In the genomic region with DNA sequence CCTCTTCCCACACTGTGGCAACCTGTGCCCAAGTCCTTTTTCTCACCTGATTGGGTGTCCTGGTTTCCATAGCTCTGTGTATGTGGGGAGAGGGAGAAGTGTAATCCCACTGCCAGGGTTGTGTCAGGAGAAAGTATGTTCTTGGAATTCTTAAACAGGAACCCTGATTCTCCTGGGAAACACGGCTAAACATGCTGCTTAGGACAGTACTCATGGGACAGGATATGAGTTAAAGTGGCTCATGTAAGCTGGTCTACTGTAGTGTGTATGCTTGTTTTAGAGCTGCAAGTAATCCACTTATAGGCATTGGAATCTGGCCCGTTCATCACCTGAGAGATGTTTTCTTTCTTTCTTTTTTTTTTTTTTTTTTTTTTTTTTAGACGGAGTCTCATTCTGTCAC, we compare ENCODE assay signal across 33 cellular contexts. TPM values are rescaled to one million over a fixed set of nuclear protein-coding genes. Genes with fewer than 3 reads are reported as not detected.
"Had no signal": no experiment of that assay in that cellular context is flagged by ENCODE, and none has a peak within 500 bp of the region (broad histone marks: within the 10 kb centered on the region; RNA-seq: fewer than 3 reads in every experiment).

No MANE protein-coding gene starts in this region.

- H3K4me1 Mint-ChIP-seq: activated T-helper 17 cell treated with anti-CD3 and anti-CD28 coated beads, Interleukin-2, amount 50 U/mL, for 72 hours had no signal

- H3K9me3 Mint-ChIP-seq: activated CD8-positive, alpha-beta T cell treated with anti-CD3 and anti-CD28 coated beads for 36 hours; activated T-cell treated with anti-CD3 and anti-CD28 coated beads, Interleukin-2, amount 50 U/mL, for 4 hours; activated T-helper 17 cell treated with anti-CD3 and anti-CD28 coated beads, Interleukin-2, amount 50 U/mL, for 72 hours had no signal

- FAIRE-seq: astrocyte, colon, endometrium, endothelial cell of umbilical vein, TTC549 had no signal

- H3K9me3 ChIP-seq: esophagus muscularis mucosa, gastroesophageal sphincter, heart right ventricle had no signal

- H3K4me3 ChIP-seq: esophagus muscularis mucosa, gastroesophageal sphincter, heart right ventricle had no signal

- H3K27ac ChIP-seq: brain microvascular endothelial cell, esophagus muscularis mucosa, gastroesophageal sphincter, heart right ventricle, VCaP had no signal

- H3K4me3 Mint-ChIP-seq: activated CD8-positive, alpha-beta T cell treated with anti-CD3 and anti-CD28 coated beads for 36 hours; activated naive CD8-positive, alpha-beta T cell; activated T-cell treated with anti-CD3 and anti-CD28 coated beads, Interleukin-2, amount 50 U/mL, for 4 hours; activated T-helper 17 cell treated with anti-CD3 and anti-CD28 coated beads, Interleukin-2, amount 50 U/mL, for 72 hours; WTC11 had no signal

- H3K36me3 Mint-ChIP-seq: activated naive CD8-positive, alpha-beta T cell; WTC11 had no signal

- H3K27ac Mint-ChIP-seq: activated CD8-positive, alpha-beta T cell treated with anti-CD3 and anti-CD28 coated beads for 36 hours; activated naive CD8-positive, alpha-beta T cell; activated T-helper 17 cell treated with anti-CD3 and anti-CD28 coated beads, Interleukin-2, amount 50 U/mL, for 72 hours; WTC11 had no signal

- ATAC-seq: activated CD4-positive, CD25-positive, alpha-beta regulatory T cell treated with anti-CD3 and anti-CD28 coated beads, Interleukin-2, amount 50 U/mL, for 24 hours; activated CD8-positive, alpha-beta T cell treated with anti-CD3 and anti-CD28 coated beads for 36 hours; activated T-cell treated with anti-CD3 and anti-CD28 coated beads, Interleukin-2, amount 50 U/mL, for 4 hours; activated T-helper 17 cell treated with anti-CD3 and anti-CD28 coated beads, Interleukin-2, amount 50 U/mL, for 72 hours; gastroesophageal sphincter; heart right ventricle; WTC11 had no signal

- DNase-seq: activated CD4-positive, alpha-beta T cell treated with anti-CD3 and anti-CD28 coated beads for 48 hours; activated CD4-positive, alpha-beta T cell treated with anti-CD3 and anti-CD28 coated beads, Interleukin-2, amount 50 U/mL, for 1 hour; activated CD4-positive, alpha-beta T cell treated with anti-CD3 and anti-CD28 coated beads, Interleukin-2, amount 50 U/mL, for 48 hours; activated CD8-positive, alpha-beta memory T cell treated with anti-CD3 and anti-CD28 coated beads for 24 hours; activated CD8-positive, alpha-beta T cell treated with anti-CD3 and anti-CD28 coated beads for 36 hours; activated effector memory CD4-positive, alpha-beta T cell treated with Interleukin-2 at 50 U/mL for 16 hours; activated gamma-delta T cell treated with Interleukin-2 at 50 U/mL for 16 hours; activated naive CD4-positive, alpha-beta T cell treated with anti-CD3 and anti-CD28 coated beads, Interleukin-2, amount 50 U/mL, for 16 hours; activated naive CD4-positive, alpha-beta T cell treated with Interleukin-2 at 50 U/mL for 16 hours; activated T-cell treated with anti-CD3 and anti-CD28 coated beads, Interleukin-2, amount 50 U/mL, for 4 hours; amniotic stem cell; anterior cingulate cortex; brain microvascular endothelial cell; caudate nucleus; cortex of kidney; effector CD8-positive, alpha-beta T cell; erythroblast; foreskin melanocyte; heart right ventricle; T-helper 2 cell had no signal

- H3K27me3 ChIP-seq: brain microvascular endothelial cell, esophagus muscularis mucosa, gastroesophageal sphincter had no signal

- H3K36me3 ChIP-seq: brain microvascular endothelial cell, esophagus muscularis mucosa, gastroesophageal sphincter, heart right ventricle had no signal

RNA-seq across cellular contexts. Expression of gene ARHGEF28, which starts 23.9 kb away (rescaled TPM):
- total RNA-seq: T-helper 1 cell treated with Interleukin-12 subunit alpha and Interleukin-12 subunit beta and Interleukin-4 antibody, amounts not matched to agents 30 ng/mL and 1 ng/mL, for 36 hours had no signal
